Comparison of ENCODE assay signal across 9 cellular contexts in genomic region chr10:72250666-72251065, GRCh38. TPM values are rescaled to one million over a fixed set of nuclear protein-coding genes. Genes with fewer than 3 reads are reported as not detected.
DNase-seq lines count a peak whose midpoint lies in the region; ATAC-seq and TF ChIP-seq lines count a peak whose summit lies in the region.
"Had no signal": no experiment of that assay in that cellular context is flagged by ENCODE, and none has a peak within 500 bp of the region (broad histone marks: within the 10 kb centered on the region; RNA-seq: fewer than 3 reads in every experiment).

No MANE protein-coding gene starts in this region.

- TF ChIP-seq CTCF in MCF 10A (IDR thresholded peaks at IDR 0.05; ENCODE audit: unreplicated experiment) = no peak
- no peak for TF ChIP-seq CTCF in right lobe of liver (IDR thresholded peaks at IDR 0.05)
- TF ChIP-seq CTCF in transverse colon (IDR thresholded peaks at IDR 0.05) = no peak

- no peaks in the 10 kb centered on the region for H3K36me3 Mint-ChIP-seq in activated CD8-positive, alpha-beta memory T cell treated with anti-CD3 and anti-CD28 coated beads, Interleukin-2, amount 10 ng/mL, durations not matched to agents 7 days and 5 days
- peaks cover 6% of the 10 kb centered on the region for H3K36me3 Mint-ChIP-seq in MCF 10A (ENCODE audit: insufficient read depth, unreplicated experiment)

- peaks cover 70% of the 10 kb centered on the region for H3K4me1 Mint-ChIP-seq in activated CD8-positive, alpha-beta memory T cell treated with anti-CD3 and anti-CD28 coated beads, Interleukin-2, amount 10 ng/mL, durations not matched to agents 7 days and 5 days
- H3K4me1 Mint-ChIP-seq in MCF 10A (ENCODE audit: insufficient read depth, unreplicated experiment) = peaks cover 49% of the 10 kb centered on the region

- no TSS peak for BruUV-seq in MCF 10A (replicated peaks; lab: Mats Ljungman, UMichigan)

- POLR2A ChIA-PET in MCF 10A (lab: Yijun Ruan, JAX) = interaction anchor here (0.7 to 27.1 kb wide), 5 partner anchors 10 to 568 kb away, joined by 3 to 902 read pairs (median 9); partner anchors contain the start of gene DDIT4

- in situ Hi-C loops in transverse colon (cut with MboI; ENCODE audit: low pct_ligation_motif_present in 1 of 4, low pct_unique_long_range_greater_than_20kb in 1 of 4, low sequenced_read_pairs in 3 of 4) = no loop called here

- H3K4me1 ChIP-seq in right lobe of liver = peaks cover 0 to 53% (median 25%) of the 10 kb centered on the region in 4 donors
- H3K4me1 ChIP-seq in transverse colon = peaks cover 72 to 92% (median 84%) of the 10 kb centered on the region in 4 donors

- intact Hi-C loops in MCF 10A (cut with micrococcal nuclease) = no loop called here
- intact Hi-C loops in right lobe of liver (cut with DNase I) = no loop called here
- intact Hi-C loops in transverse colon (cut with DNase I; ENCODE audit: low total_unique reads) = no loop called here

- CTCF ChIA-PET in activated CD8-positive, alpha-beta memory T cell treated with anti-CD3 and anti-CD28 coated beads, Interleukin-2, amount 10 ng/mL, durations not matched to agents 7 days and 5 days (lab: Charles Lee) = interaction anchor here (0.6 to 11.6 kb wide), 4 partner anchors 9 to 85 kb away, joined by 3 to 94 read pairs (median 29); no protein-coding TSS in a partner anchor
- CTCF ChIA-PET in MCF 10A (lab: Yijun Ruan, JAX) = interaction anchor here (0.8 to 1.2 kb wide), 2 partner anchors 86 to 1700 kb away, joined by 3 to 4 read pairs; no protein-coding TSS in a partner anchor

- no CpG with 5 or more reads among the region's 1 CpG for WGBS in right lobe of liver (ENCODE audit: insufficient coverage, low coverage, low lambda C conversion rate, missing lambda C conversion rate)
- WGBS in transverse colon (ENCODE audit: low coverage in 1 of 2), 2 donors = 100% methylated on average over 1 of the region's 1 CpG; no CpG with 5 or more reads in 1 of the 2 donors

- H3K4me3 Mint-ChIP-seq in activated CD8-positive, alpha-beta memory T cell treated with anti-CD3 and anti-CD28 coated beads, Interleukin-2, amount 10 ng/mL, durations not matched to agents 7 days and 5 days = peak overlapping the region; percentile 9
- no peak overlapping the region for H3K4me3 Mint-ChIP-seq in MCF 10A (ENCODE audit: unreplicated experiment)

- no peak for DNase-seq in activated CD8-positive, alpha-beta memory T cell treated with anti-CD3 and anti-CD28 coated beads, Interleukin-2, amount 10 ng/mL, durations not matched to agents 7 days and 5 days
- no peak for DNase-seq in activated CD8-positive, alpha-beta memory T cell treated with anti-CD3 and anti-CD28 coated beads for 24 hours
- peak; percentile 42 for DNase-seq in MCF 10A (ENCODE audit: unreplicated experiment)
- DNase-seq in right lobe of liver = peak; percentile 36 to 82 (median 63)
- peak; percentile 38 for DNase-seq in transverse colon
- no peak for DNase-seq in iPS-NIHi11 (ENCODE audit: low spot score)
- DNase-seq in putamen (ENCODE audit: low spot score) = no peak
- DNase-seq: activated CD4-positive, CD25-positive, alpha-beta regulatory T cell had no signal

- H3K9me3 ChIP-seq in right lobe of liver (no peaks in the 10 kb centered on the region), transverse colon (no peaks in the 10 kb centered on the region)

- ATAC-seq in activated CD8-positive, alpha-beta memory T cell treated with anti-CD3 and anti-CD28 coated beads, Interleukin-2, amount 10 ng/mL, durations not matched to agents 7 days and 5 days = no peak
- ATAC-seq in right lobe of liver (peak; percentile 37 to 50 (median 44)), HG02759 (IDR thresholded peaks at IDR 0.05; ENCODE audit: unreplicated experiment) (no peak)

- TF ChIP-seq POLR2A in right lobe of liver (IDR thresholded peaks at IDR 0.05) (no peak), transverse colon (IDR thresholded peaks at IDR 0.05) (no peak)

- no peaks in the 10 kb centered on the region for H3K36me3 ChIP-seq in right lobe of liver
- H3K36me3 ChIP-seq in transverse colon = no peaks in the 10 kb centered on the region

- no peak for TF ChIP-seq EP300 in transverse colon (IDR thresholded peaks at IDR 0.05; ENCODE audit: low read depth)

- H3K27me3 ChIP-seq in right lobe of liver = no peaks in the 10 kb centered on the region
- H3K27me3 ChIP-seq in transverse colon = no peaks in the 10 kb centered on the region

- H3K27ac ChIP-seq in right lobe of liver (peak overlapping the region; percentile 21 to 55 (median 49)), transverse colon (peak overlapping the region; percentile 93 to 97 (median 94))

- no peaks in the 10 kb centered on the region for H3K27me3 Mint-ChIP-seq in activated CD8-positive, alpha-beta memory T cell treated with anti-CD3 and anti-CD28 coated beads, Interleukin-2, amount 10 ng/mL, durations not matched to agents 7 days and 5 days
- H3K27me3 Mint-ChIP-seq in MCF 10A (ENCODE audit: insufficient read depth, unreplicated experiment) = no peaks in the 10 kb centered on the region

- H3K27ac Mint-ChIP-seq in activated CD8-positive, alpha-beta memory T cell treated with anti-CD3 and anti-CD28 coated beads, Interleukin-2, amount 10 ng/mL, durations not matched to agents 7 days and 5 days = peak overlapping the region; percentile 70
- H3K27ac Mint-ChIP-seq in MCF 10A (ENCODE audit: low read depth, unreplicated experiment) = peak overlapping the region; percentile 79

- H3K9me3 Mint-ChIP-seq in activated CD8-positive, alpha-beta memory T cell treated with anti-CD3 and anti-CD28 coated beads, Interleukin-2, amount 10 ng/mL, durations not matched to agents 7 days and 5 days (ENCODE audit: low read depth) = no peaks in the 10 kb centered on the region
- no peaks in the 10 kb centered on the region for H3K9me3 Mint-ChIP-seq in MCF 10A (ENCODE audit: unreplicated experiment)

- H3K4me3 ChIP-seq in right lobe of liver = no peak overlapping the region
- H3K4me3 ChIP-seq in transverse colon = no peak overlapping the region

RNA-seq across cellular contexts. Expression of gene DDIT4, which starts 23.1 kb away (rescaled TPM):
- 100 to 1,000 TPM; 291 to 293 TPM for total RNA-seq in activated CD8-positive, alpha-beta memory T cell treated with anti-CD3 and anti-CD28 coated beads, Interleukin-2, amount 10 ng/mL, durations not matched to agents 7 days and 5 days
- total RNA-seq in MCF 10A (2022) (698 and 872 TPM in 2 replicates), right lobe of liver (100 to 1,000 TPM in 4 of 6 experiments, 10 to 100 TPM in 2; 51.7 to 180 (median 143) TPM), transverse colon (100 to 1,000 TPM in 3 of 4 donors, 10 to 100 TPM in 1; 64.5 to 356 (median 150) TPM)

RNA-seq across cellular contexts. Expression of gene ASCC1, which starts 34.6 kb away (rescaled TPM):
- total RNA-seq in activated CD8-positive, alpha-beta memory T cell treated with anti-CD3 and anti-CD28 coated beads, Interleukin-2, amount 10 ng/mL, durations not matched to agents 7 days and 5 days = 10 to 100 TPM; 34.9 to 36.8 TPM
- total RNA-seq in MCF 10A (2022) (26.3 and 31.6 TPM in 2 replicates), right lobe of liver (10 to 100 TPM; 12.0 to 26.5 (median 14.5) TPM), transverse colon (10 to 100 TPM; 13.4 to 34.0 (median 20.5) TPM)

RNA-seq across cellular contexts. Expression of gene ANAPC16, which starts 34.9 kb away (rescaled TPM):
- total RNA-seq in activated CD8-positive, alpha-beta memory T cell treated with anti-CD3 and anti-CD28 coated beads, Interleukin-2, amount 10 ng/mL, durations not matched to agents 7 days and 5 days = 10 to 100 TPM; 61.4 to 67.6 TPM
- total RNA-seq in MCF 10A (2022) (97.0 and 110 TPM in 2 replicates), right lobe of liver (10 to 100 TPM; 38.6 to 79.2 (median 51.3) TPM), transverse colon (10 to 100 TPM; 57.6 to 77.4 (median 65.5) TPM)

Comparison
In these comparisons a context has a peak if more than half of its experiments do, and no peak if none do; other contexts are left out.
1. ATAC-seq: peak in right lobe of liver (4 of 4); none in activated CD8-positive, alpha-beta memory T cell treated with anti-CD3 and anti-CD28 coated beads, Interleukin-2, amount 10 ng/mL, durations not matched to agents 7 days and 5 days (single experiment) and HG02759 (single experiment).
2. DNase-seq: peak in MCF 10A (single experiment), right lobe of liver (3 of 3) and transverse colon (single experiment); none in activated CD8-positive, alpha-beta memory T cell treated with anti-CD3 and anti-CD28 coated beads, Interleukin-2, amount 10 ng/mL, durations not matched to agents 7 days and 5 days (single experiment), activated CD8-positive, alpha-beta memory T cell treated with anti-CD3 and anti-CD28 coated beads for 24 hours (single experiment), iPS-NIHi11 (single experiment) and putamen (single experiment).